8 cellular contexts compared by ENCODE assay signal in genomic region chr19:34365463-34366401, GRCh38. TPM values are rescaled to one million over a fixed set of nuclear protein-coding genes. Genes with fewer than 3 reads are reported as not detected.
A peak's percentile ranks its signal among the peaks of the same experiment; 100 is the strongest.
DNase-seq lines count a peak whose midpoint lies in the region; ATAC-seq, FAIRE-seq and TF ChIP-seq lines count a peak whose summit lies in the region.

No MANE protein-coding gene starts in this region.

- H3K36me3 ChIP-seq in ACC112 (ENCODE audit: insufficient read depth, low read length) (peaks cover 13% of the 10 kb centered on the region), MM.1S (replicated peaks; ENCODE audit: insufficient read depth, low read length) (peaks cover 17% of the 10 kb centered on the region; the same call in 1 of the 2 replicates), neural progenitor cell (peaks cover 4% of the 10 kb centered on the region)

- H4K20me1 ChIP-seq in MM.1S (ENCODE audit: insufficient read depth, low read length) (peaks cover 14% of the 10 kb centered on the region; the same call in 1 of the 2 replicates), neural progenitor cell (ENCODE audit: low read depth) (peaks cover 14% of the 10 kb centered on the region)

- TF ChIP-seq POLR2A in GM12892 (IDR thresholded peaks at IDR 0.05; ENCODE audit: low read depth, low read length), result no peak

- no peak for TF ChIP-seq CTCF in MM.1S (IDR thresholded peaks at IDR 0.05; ENCODE audit: low read length)
- no peak for TF ChIP-seq CTCF in neural progenitor cell (IDR thresholded peaks at IDR 0.05)

- H3K9me3 ChIP-seq in MM.1S (replicated peaks; ENCODE audit: insufficient read depth, low read length), result no peaks in the 10 kb centered on the region
- no peaks in the 10 kb centered on the region for H3K9me3 ChIP-seq in neural progenitor cell (ENCODE audit: low read depth)

- H3K27ac ChIP-seq in ACC112 (ENCODE audit: low read depth, low read length) (no peak overlapping the region), MM.1S (ENCODE audit: low read length) (peak overlapping the region; percentile 50; the same call in 1 of the 2 replicates), neural progenitor cell (no peak overlapping the region)

- no peak for ATAC-seq in GM18873 (IDR thresholded peaks at IDR 0.05; ENCODE audit: low FRiP score, unreplicated experiment)

- H3K4me3 Mint-ChIP-seq in activated naive CD4-positive, alpha-beta T cell treated with anti-CD3 and anti-CD28 coated beads, Interleukin-2, amount 10 ng/mL, durations not matched to agents 7 days and 5 days, result peak overlapping the region; percentile 100
- H3K4me3 Mint-ChIP-seq in neural progenitor cell, result peak overlapping the region; percentile 97

- CTCF ChIA-PET in activated naive CD4-positive, alpha-beta T cell treated with anti-CD3 and anti-CD28 coated beads, Interleukin-2, amount 10 ng/mL, durations not matched to agents 7 days and 5 days (lab: Charles Lee), result interaction anchor here (1.3 to 2.2 kb wide), 2 partner anchors 15 to 19 kb away, joined by 3 to 9 read pairs; no protein-coding TSS in a partner anchor

- H3K4me1 ChIP-seq in ACC112 (ENCODE audit: control insufficient read depth, insufficient read depth, low read length, unreplicated experiment) (peaks cover 16% of the 10 kb centered on the region), MM.1S (ENCODE audit: low read length) (peaks cover 19% of the 10 kb centered on the region; the same call in 1 of the 2 replicates), neural progenitor cell (peaks cover 11% of the 10 kb centered on the region)

- H3K36me3 Mint-ChIP-seq in activated naive CD4-positive, alpha-beta T cell treated with anti-CD3 and anti-CD28 coated beads, Interleukin-2, amount 10 ng/mL, durations not matched to agents 7 days and 5 days, result peaks cover 43% of the 10 kb centered on the region
- H3K36me3 Mint-ChIP-seq in neural progenitor cell, result peaks cover 20% of the 10 kb centered on the region

- DNase-seq in GM12892 (ENCODE audit: insufficient read length), result peak; percentile 31
- DNase-seq in MM.1S, result no peak
- DNase-seq in activated naive CD4-positive, alpha-beta T cell treated with anti-CD3 and anti-CD28 coated beads, Interleukin-2, amount 10 ng/mL, durations not matched to agents 7 days and 5 days, result peak; percentile 38
- peak; percentile 42 to 62 for DNase-seq in frontal cortex (ENCODE audit: low spot score in 2 of 2)
- DNase-seq in neural progenitor cell (ENCODE audit: low spot score), result peak; percentile 57
- no peak for DNase-seq in HPDE6-E6E7 (ENCODE audit: extremely low spot score)

- H3K27me3 ChIP-seq in ACC112 (ENCODE audit: insufficient read depth, low read length), result no peaks in the 10 kb centered on the region
- H3K27me3 ChIP-seq in MM.1S (replicated peaks; ENCODE audit: insufficient read depth, low read length), result no peaks in the 10 kb centered on the region
- H3K27me3 ChIP-seq in neural progenitor cell, result no peaks in the 10 kb centered on the region

- H3K79me2 ChIP-seq in ACC112 (ENCODE audit: control insufficient read depth, insufficient read depth, low read length, unreplicated experiment) (peaks cover 39% of the 10 kb centered on the region), MM.1S (ENCODE audit: low read length) (peaks cover 57% of the 10 kb centered on the region), neural progenitor cell (ENCODE audit: low read depth) (peaks cover 19% of the 10 kb centered on the region)

- H3K4me3 ChIP-seq in ACC112 (ENCODE audit: low read depth, low read length), result peak overlapping the region; percentile 98
- peak overlapping the region; percentile 100 for H3K4me3 ChIP-seq in MM.1S (ENCODE audit: low read length)
- H3K4me3 ChIP-seq in neural progenitor cell, result peak overlapping the region; percentile 100

- peaks cover 4% of the 10 kb centered on the region for H3K27me3 Mint-ChIP-seq in activated naive CD4-positive, alpha-beta T cell treated with anti-CD3 and anti-CD28 coated beads, Interleukin-2, amount 10 ng/mL, durations not matched to agents 7 days and 5 days
- H3K27me3 Mint-ChIP-seq in neural progenitor cell (ENCODE audit: insufficient read depth, low read depth), result peaks cover 7% of the 10 kb centered on the region

- no peaks in the 10 kb centered on the region for H3K9me2 ChIP-seq in MM.1S (replicated peaks; ENCODE audit: insufficient read depth, low read length)

- FAIRE-seq in GM12892 (lab: Jason Lieb, UNC) (no peak), frontal cortex (lab: Jason Lieb, UNC) (no peak)

- peaks cover 71% of the 10 kb centered on the region for H3K4me1 Mint-ChIP-seq in activated naive CD4-positive, alpha-beta T cell treated with anti-CD3 and anti-CD28 coated beads, Interleukin-2, amount 10 ng/mL, durations not matched to agents 7 days and 5 days
- peaks cover 25% of the 10 kb centered on the region for H3K4me1 Mint-ChIP-seq in neural progenitor cell

- H2AFZ ChIP-seq in ACC112 (ENCODE audit: low read length, unreplicated experiment), result peak overlapping the region; percentile 81
- peak overlapping the region; percentile 77 for H2AFZ ChIP-seq in MM.1S (ENCODE audit: low read length)
- peak overlapping the region; percentile 85 for H2AFZ ChIP-seq in neural progenitor cell (replicated peaks)

- no peaks in the 10 kb centered on the region for H3K9me3 Mint-ChIP-seq in activated naive CD4-positive, alpha-beta T cell treated with anti-CD3 and anti-CD28 coated beads, Interleukin-2, amount 10 ng/mL, durations not matched to agents 7 days and 5 days
- H3K9me3 Mint-ChIP-seq in neural progenitor cell, result no peaks in the 10 kb centered on the region

- H3K9ac ChIP-seq in MM.1S (ENCODE audit: low read length) (peak overlapping the region; percentile 94), neural progenitor cell (peak overlapping the region; percentile 62)

- H3F3A ChIP-seq in MM.1S (ENCODE audit: insufficient read depth, low read length) (peaks cover 11% of the 10 kb centered on the region; the same call in 1 of the 2 replicates), neural progenitor cell (ENCODE audit: low read depth) (peaks cover 24% of the 10 kb centered on the region)

- H3K4me2 ChIP-seq in MM.1S (ENCODE audit: low read depth, low read length) (peak overlapping the region; percentile 81), neural progenitor cell (peak overlapping the region; percentile 79)

- H3K27ac Mint-ChIP-seq in activated naive CD4-positive, alpha-beta T cell treated with anti-CD3 and anti-CD28 coated beads, Interleukin-2, amount 10 ng/mL, durations not matched to agents 7 days and 5 days, result peak overlapping the region; percentile 83
- H3K27ac Mint-ChIP-seq in neural progenitor cell, result no peak overlapping the region

RNA-seq across cellular contexts. Expression of gene GPI, which starts 0.7 kb away (rescaled TPM):
- 399 TPM for polyA plus RNA-seq in GM12892 (2012; ENCODE audit: missing spikeins)
- 98.2 TPM for total RNA-seq in frontal cortex
- 109 and 224 TPM in 2 replicates for total RNA-seq in neural progenitor cell (ENCODE audit: low replicate concordance)

RNA-seq across cellular contexts. Expression of gene PDCD2L, which starts 38.5 kb away (rescaled TPM):
- 48.8 TPM for polyA plus RNA-seq in GM12892 (2012; ENCODE audit: missing spikeins)
- total RNA-seq in frontal cortex, result 22.4 TPM
- total RNA-seq in neural progenitor cell (ENCODE audit: low replicate concordance), result 15.2 and 26.9 TPM in 2 replicates

Comparison
In these comparisons a context has a peak if more than half of its experiments do, and no peak if none do; other contexts are left out.
1. DNase-seq: peak in GM12892 (single experiment), activated naive CD4-positive, alpha-beta T cell treated with anti-CD3 and anti-CD28 coated beads, Interleukin-2, amount 10 ng/mL, durations not matched to agents 7 days and 5 days (single experiment), frontal cortex (2 of 2) and neural progenitor cell (single experiment); none in MM.1S (single experiment) and HPDE6-E6E7 (single experiment).
2. Peak in every context shown above with its lines, with median percentiles within 50 percentile points of each other: H2AFZ ChIP-seq and H3K4me3 ChIP-seq.